In genomic region chr9:87504938-87505337, GRCh38 we compare ENCODE assay signal across 20 cellular contexts. TPM values are rescaled to one million over a fixed set of nuclear protein-coding genes. Genes with fewer than 3 reads are reported as not detected.
DNase-seq lines count a peak whose midpoint lies in the region; ATAC-seq, FAIRE-seq and TF ChIP-seq lines count a peak whose summit lies in the region.
"Had no signal": no experiment of that assay in that cellular context is flagged by ENCODE, and none has a peak within 500 bp of the region (broad histone marks: within the 10 kb centered on the region; RNA-seq: fewer than 3 reads in every experiment).

No MANE protein-coding gene starts in this region.

- H3K9me3 ChIP-seq in HCT116 (ENCODE audit: control insufficient read depth in 1 of 2, insufficient read depth in 1 of 2, low read depth in 1 of 2, low read length in 2 of 2) (no peaks in the 10 kb centered on the region), SJSA1 (replicated peaks) (no peaks in the 10 kb centered on the region), sigmoid colon (no peaks in the 10 kb centered on the region), gastroesophageal sphincter (no peaks in the 10 kb centered on the region)

- peak overlapping the region; percentile 47 for H3K4me2 ChIP-seq in HCT116 (ENCODE audit: low read length)
- H3K4me2 ChIP-seq: KMS-11 had no signal

- ATAC-seq in HCT116 (no peak), gastroesophageal sphincter (no peak), WTC11 (no peak)

- TF ChIP-seq CTCF in HCT116 (IDR thresholded peaks at IDR 0.05 in 2 of 3, conservative IDR thresholded peaks at IDR 0.05 in 1 of 3; ENCODE audit: borderline replicate concordance in 1 of 3, insufficient read depth in 1 of 3, low read depth in 2 of 3, low read length in 2 of 3): no peak
- no peak for TF ChIP-seq CTCF in sigmoid colon (IDR thresholded peaks at IDR 0.05)
- TF ChIP-seq CTCF in gastroesophageal sphincter (IDR thresholded peaks at IDR 0.05): no peak
- TF ChIP-seq CTCF in WTC11 (IDR thresholded peaks at IDR 0.05): no peak

- no peak overlapping the region for H2AFZ ChIP-seq in HCT116 (ENCODE audit: low read depth, low read length, poor library complexity, severe bottlenecking)

- H3K9me2 ChIP-seq in HCT116 (ENCODE audit: insufficient read depth): no peaks in the 10 kb centered on the region

- H3K27ac ChIP-seq in HCT116 (ENCODE audit: low read depth, low read length) (no peak overlapping the region), SJSA1 (peak overlapping the region; percentile 64), sigmoid colon (peak overlapping the region; percentile 1 to 89 (median 44)), gastroesophageal sphincter (peak overlapping the region in 2 of 4 donors; percentile 53 to 55)
- H3K27ac ChIP-seq: HL-60, KMS-11, SK-N-MC had no signal

- TF ChIP-seq EP300 in sigmoid colon (IDR thresholded peaks at IDR 0.05) (no peak), gastroesophageal sphincter (IDR thresholded peaks at IDR 0.05) (no peak)

- BruUV-seq in HCT116 (replicated peaks; lab: Mats Ljungman, UMichigan): no TSS peak

- TF ChIP-seq POLR2A in HCT116 (IDR thresholded peaks at IDR 0.05; ENCODE audit: borderline replicate concordance, extremely low read depth, insufficient read depth, insufficient read length) (no peak), sigmoid colon (IDR thresholded peaks at IDR 0.05) (no peak), gastroesophageal sphincter (IDR thresholded peaks at IDR 0.05) (no peak)

- no peaks in the 10 kb centered on the region for H3K27me3 Mint-ChIP-seq in WTC11 (ENCODE audit: low read depth)

- H3K9me3 Mint-ChIP-seq in WTC11: no peaks in the 10 kb centered on the region

- RAD21 ChIA-PET in HCT116 (lab: Charles Lee; ENCODE audit: low non-redundant PET in 1 of 2, low total read pairs in 2 of 2, uncharacterized antibody in 2 of 2, unreplicated experiment in 2 of 2): no interaction called here

- FAIRE-seq in HTR-8/SVneo (lab: Jason Lieb, UNC): no peak
- FAIRE-seq: A204.1 had no signal

- peaks cover 54% of the 10 kb centered on the region for H3K36me3 Mint-ChIP-seq in WTC11

- no peaks in the 10 kb centered on the region for H3K79me2 ChIP-seq in HCT116 (ENCODE audit: insufficient read depth, low read length)

- no peak overlapping the region for H3K4me3 Mint-ChIP-seq in WTC11
- H3K4me3 Mint-ChIP-seq: B cell had no signal

- H3K36me3 ChIP-seq in HCT116 (ENCODE audit: control insufficient read depth in 1 of 2, insufficient read depth in 2 of 2, low read length in 2 of 2): no peaks in the 10 kb centered on the region
- peaks cover 98% of the 10 kb centered on the region for H3K36me3 ChIP-seq in SJSA1
- H3K36me3 ChIP-seq in sigmoid colon: peaks cover 0 to 5% (median 0%) of the 10 kb centered on the region in 4 donors
- peaks cover 0 to 3% of the 10 kb centered on the region in 2 donors for H3K36me3 ChIP-seq in gastroesophageal sphincter

- CTCF ChIA-PET in HCT116 (lab: Charles Lee): no interaction called here
- CTCF ChIA-PET in WTC11 (lab: Charles Lee): no interaction called here

- H3K27me3 ChIP-seq in HCT116 (ENCODE audit: insufficient read depth, low read length): no peaks in the 10 kb centered on the region
- H3K27me3 ChIP-seq in SJSA1 (replicated peaks): no peaks in the 10 kb centered on the region
- no peaks in the 10 kb centered on the region for H3K27me3 ChIP-seq in sigmoid colon
- no peaks in the 10 kb centered on the region for H3K27me3 ChIP-seq in gastroesophageal sphincter

- H4K20me1 ChIP-seq in HCT116 (ENCODE audit: insufficient read depth): no peaks in the 10 kb centered on the region

- H3K4me1 ChIP-seq in HCT116 (ENCODE audit: control insufficient read depth in 1 of 2, insufficient read depth in 2 of 2, low read length in 2 of 2) (peaks cover 3 to 16% of the 10 kb centered on the region in 2 experiments; a peak in 3 of 4 replicates), SJSA1 (replicated peaks) (peaks cover 51% of the 10 kb centered on the region), sigmoid colon (peaks cover 0 to 82% (median 75%) of the 10 kb centered on the region in 4 donors), gastroesophageal sphincter (peaks cover 2 to 94% (median 31%) of the 10 kb centered on the region in 3 donors)

- no peak for TF ChIP-seq RAD21 in HCT116 (IDR thresholded peaks at IDR 0.05; ENCODE audit: low read depth)

- DNase-seq in HCT116 (ENCODE audit: low read depth, low spot score) (no peak), SJSA1 (ENCODE audit: low read depth in 1 of 2, low spot score in 2 of 2) (no peak), left kidney (ENCODE audit: low read depth, low spot score) (peak; percentile 45), sigmoid colon (no peak), WTC11 (ENCODE audit: low spot score) (no peak), HTR-8/SVneo (ENCODE audit: insufficient read length, low spot score) (no peak)
- DNase-seq: GDM1, GOT3, NCI-H1694, NCI-H2081, NCI-H446 treated with DMSO at 0.1 percent for 48 hours, NCI-H526 treated with DMSO at 0.1 percent for 48 hours, Right ventricle myocardium superior, SW 1271 had no signal

- H3K27ac Mint-ChIP-seq in WTC11: no peak overlapping the region; the same call in 1 of the 2 replicates
- H3K27ac Mint-ChIP-seq: B cell had no signal

- H3K4me3 ChIP-seq in HCT116 (replicated peaks in 1 of 2; ENCODE audit: low read depth in 1 of 2, low read length in 2 of 2) (no peak overlapping the region), SJSA1 (no peak overlapping the region), sigmoid colon (no peak overlapping the region), gastroesophageal sphincter (no peak overlapping the region)
- H3K4me3 ChIP-seq: SK-N-MC had no signal

- H3K9ac ChIP-seq in HCT116 (ENCODE audit: low read length): no peak overlapping the region
- H3K9ac ChIP-seq: KMS-11 had no signal

- POLR2A ChIA-PET in HCT116 (lab: Charles Lee): no interaction called here
- POLR2A ChIA-PET in WTC11 (lab: Charles Lee): no interaction called here

- H3K4me1 Mint-ChIP-seq in WTC11: peaks cover 37% of the 10 kb centered on the region
- H3K4me1 Mint-ChIP-seq: B cell had no signal

- intact Hi-C loops in HCT116 (cut with micrococcal nuclease) (no loop called here), sigmoid colon (cut with DNase I) (no loop called here)

TF ChIP-seq in HCT116, 20 proteins besides CTCF, POLR2A, EP300 and RAD21 (continues in another document):
- TF ChIP-seq SRF (IDR thresholded peaks at IDR 0.05; ENCODE audit: low read depth) (no peak), ZBTB33 (IDR thresholded peaks at IDR 0.05; ENCODE audit: extremely low read depth, insufficient replicate concordance, low read length) (no peak), POLR2AphosphoS5 (IDR thresholded peaks at IDR 0.05; ENCODE audit: low read depth, low read length) (no peak), CEBPB (IDR thresholded peaks at IDR 0.05; ENCODE audit: low read depth) (no peak), SP1 (IDR thresholded peaks at IDR 0.05; ENCODE audit: low read depth) (no peak), EGR1 (IDR thresholded peaks at IDR 0.05; ENCODE audit: low read depth) (no peak), EZH2 (IDR thresholded peaks at IDR 0.05) (no peak)

TF ChIP-seq in WTC11, 78 proteins besides CTCF, POLR2A, EP300 and RAD21:
- no peak for TF ChIP-seq MAX (CRISPR knock-in tag; IDR thresholded peaks at IDR 0.05)
- TF ChIP-seq MXD4 (CRISPR knock-in tag; IDR thresholded peaks at IDR 0.05; ENCODE audit: borderline replicate concordance): no peak
- no peak for TF ChIP-seq AR (CRISPR knock-in tag; IDR thresholded peaks at IDR 0.05)
- TF ChIP-seq TEAD4 (CRISPR knock-in tag; IDR thresholded peaks at IDR 0.05): no peak
- no peak for TF ChIP-seq MYBL2 (CRISPR knock-in tag; IDR thresholded peaks at IDR 0.05)
- TF ChIP-seq RORB (CRISPR knock-in tag; IDR thresholded peaks at IDR 0.05): no peak

RNA-seq across cellular contexts. Expression of gene DAPK1, which starts 7.3 kb away (rescaled TPM):
- total RNA-seq in HCT116 (2021; ENCODE audit: unreplicated experiment) (5.6 TPM), sigmoid colon (10 to 100 TPM; 78.1 to 92.5 (median 84.4) TPM), gastroesophageal sphincter (100 to 1,000 TPM in 1 of 4 donors, 10 to 100 TPM in 3; 52.3 to 119 (median 75.3) TPM), WTC11 (2021) (127 to 130 TPM (median 129 TPM) in 3 replicates)
- 2.3 and 2.5 TPM in 2 replicates for polyA plus RNA-seq in HCT116 (2012)
- 84.9 and 103 TPM in 2 replicates for total RNA-seq in SJSA1 (2014; rRNA removed; shearing (Covaris generic))
- 1 to 10 TPM; 4.8 to 7.1 (median 5.5) TPM for polyA plus RNA-seq in sigmoid colon
